20 cellular contexts compared by ENCODE assay signal in the genomic region with DNA sequence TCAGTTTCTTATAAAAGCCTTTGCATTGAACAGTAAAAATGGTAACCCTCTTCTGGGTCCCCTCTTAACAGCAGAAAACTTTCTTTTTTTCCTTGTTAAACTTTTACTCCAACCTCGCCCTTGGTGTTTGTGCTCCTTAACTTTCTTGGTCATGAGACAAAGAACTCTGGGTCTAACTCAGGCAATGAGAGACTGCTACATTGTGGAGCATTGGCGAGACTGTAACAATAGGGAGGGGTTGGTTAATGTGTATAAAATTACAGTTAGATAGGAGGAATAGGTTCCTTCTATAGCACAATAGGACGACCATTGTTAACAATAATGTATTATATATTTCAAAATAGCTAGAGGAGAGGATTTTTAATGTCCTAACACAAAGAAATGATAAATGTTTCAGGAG.
DNase-seq lines count a peak whose midpoint lies in the region; ATAC-seq, FAIRE-seq and TF ChIP-seq lines count a peak whose summit lies in the region.
"Had no signal": no experiment of that assay in that cellular context is flagged by ENCODE, and none has a peak within 500 bp of the region (broad histone marks: within the 10 kb centered on the region; RNA-seq: fewer than 3 reads in every experiment).

No MANE protein-coding gene starts in this region.

- peak overlapping the region; percentile 60 for H3K4me3 ChIP-seq in endodermal cell (ENCODE audit: low read length)
- H3K4me3 ChIP-seq in mucosa of descending colon, result no peak overlapping the region
- H3K4me3 ChIP-seq: BLaER1 treated with 17β-estradiol and CSF1 and Interleukin-3, amounts not matched to agents 10 nM and 100 nM; GM23338 had no signal

- no peak overlapping the region for H3K27ac ChIP-seq in endodermal cell (ENCODE audit: low read depth, low read length)
- H3K27ac ChIP-seq: BLaER1 treated with 17β-estradiol and CSF1 and Interleukin-3, amounts not matched to agents 10 nM and 100 nM had no signal

- H3K36me3 ChIP-seq in endodermal cell (ENCODE audit: control insufficient read depth, insufficient read depth, low read length) (no peaks in the 10 kb centered on the region), mucosa of descending colon (ENCODE audit: low read depth) (no peaks in the 10 kb centered on the region)
- H3K36me3 ChIP-seq: BLaER1 treated with 17β-estradiol and CSF1 and Interleukin-3, amounts not matched to agents 10 nM and 100 nM had no signal

- H3K27me3 ChIP-seq in endodermal cell (ENCODE audit: control insufficient read depth, insufficient read depth, low read length, poor library complexity, severe bottlenecking), result no peaks in the 10 kb centered on the region
- H3K27me3 ChIP-seq: BLaER1 treated with 17β-estradiol and CSF1 and Interleukin-3, amounts not matched to agents 10 nM and 100 nM had no signal

- WGBS in endodermal cell (ENCODE audit: insufficient coverage in 1 of 2, insufficient read length in 1 of 2), 2 experiments, result 95 to 100% methylated on average over 1 to 3 of the region's 3 CpGs

- CTCF ChIA-PET in activated naive CD4-positive, alpha-beta T cell treated with anti-CD3 and anti-CD28 coated beads, Interleukin-2, amount 10 ng/mL, durations not matched to agents 7 days and 5 days (lab: Charles Lee), result interaction anchor here (1.0 kb wide), 1 partner anchor 8 kb away, joined by 3 read pairs; no protein-coding TSS in a partner anchor

- H3K9me3 Mint-ChIP-seq in endodermal cell, result peaks cover 9% of the 10 kb centered on the region
- H3K9me3 Mint-ChIP-seq in progenitor cell of endocrine pancreas (ENCODE audit: low read depth), result peaks cover 9% of the 10 kb centered on the region
- no peaks in the 10 kb centered on the region for H3K9me3 Mint-ChIP-seq in activated naive CD4-positive, alpha-beta T cell treated with anti-CD3 and anti-CD28 coated beads, Interleukin-2, amount 10 ng/mL, durations not matched to agents 7 days and 5 days

- no peak overlapping the region for H3K9ac ChIP-seq in endodermal cell (ENCODE audit: extremely low read depth, low read length, poor library complexity, severe bottlenecking)
- H3K9ac ChIP-seq: BLaER1 treated with 17β-estradiol and CSF1 and Interleukin-3, amounts not matched to agents 10 nM and 100 nM had no signal

- TF ChIP-seq CTCF in endodermal cell (conservative IDR thresholded peaks at IDR 0.05) (no peak), mucosa of descending colon (IDR thresholded peaks at IDR 0.05) (no peak), progenitor cell of endocrine pancreas (IDR thresholded peaks at IDR 0.05; ENCODE audit: unreplicated experiment) (no peak)

- H3K36me3 Mint-ChIP-seq in endodermal cell (ENCODE audit: low read depth) (no peaks in the 10 kb centered on the region), progenitor cell of endocrine pancreas (ENCODE audit: insufficient read depth) (peaks cover 8% of the 10 kb centered on the region)
- H3K36me3 Mint-ChIP-seq in activated naive CD4-positive, alpha-beta T cell treated with anti-CD3 and anti-CD28 coated beads, Interleukin-2, amount 10 ng/mL, durations not matched to agents 7 days and 5 days, result no peaks in the 10 kb centered on the region
- H3K36me3 Mint-ChIP-seq: CD8-positive, alpha-beta T cell had no signal

- peak; percentile 28 for FAIRE-seq in GM19239 (lab: Jason Lieb, UNC)
- FAIRE-seq: GM12891, HTR-8/SVneo had no signal

- ATAC-seq in mucosa of descending colon (peak; percentile 62), GM21390 (IDR thresholded peaks at IDR 0.05; ENCODE audit: unreplicated experiment) (no peak), HG03135 (IDR thresholded peaks at IDR 0.05; ENCODE audit: unreplicated experiment) (no peak)
- ATAC-seq: CD8-positive, alpha-beta T cell; GM23338; HCT116 had no signal

- H3K9me3 ChIP-seq in endodermal cell (ENCODE audit: control insufficient read depth, low read length), result peaks cover 34% of the 10 kb centered on the region
- H3K9me3 ChIP-seq in mucosa of descending colon, result no peaks in the 10 kb centered on the region
- H3K9me3 ChIP-seq: BLaER1 treated with 17β-estradiol and CSF1 and Interleukin-3, amounts not matched to agents 10 nM and 100 nM had no signal

- peaks cover 6% of the 10 kb centered on the region for H3K4me1 ChIP-seq in endodermal cell (ENCODE audit: control insufficient read depth, insufficient read depth, low read length)
- no peaks in the 10 kb centered on the region for H3K4me1 ChIP-seq in mucosa of descending colon (ENCODE audit: low read depth)

- H3K27ac Mint-ChIP-seq in endodermal cell (no peak overlapping the region), progenitor cell of endocrine pancreas (peak overlapping the region; percentile 24)
- no peak overlapping the region for H3K27ac Mint-ChIP-seq in activated naive CD4-positive, alpha-beta T cell treated with anti-CD3 and anti-CD28 coated beads, Interleukin-2, amount 10 ng/mL, durations not matched to agents 7 days and 5 days
- H3K27ac Mint-ChIP-seq: B cell; CD8-positive, alpha-beta T cell; GM23338; HFFc6 had no signal

- intact Hi-C loops in mucosa of descending colon (cut with DNase I, micrococcal nuclease), result no loop called here

- H3K27me3 Mint-ChIP-seq in endodermal cell (ENCODE audit: insufficient read depth), result no peaks in the 10 kb centered on the region
- no peaks in the 10 kb centered on the region for H3K27me3 Mint-ChIP-seq in progenitor cell of endocrine pancreas
- no peaks in the 10 kb centered on the region for H3K27me3 Mint-ChIP-seq in activated naive CD4-positive, alpha-beta T cell treated with anti-CD3 and anti-CD28 coated beads, Interleukin-2, amount 10 ng/mL, durations not matched to agents 7 days and 5 days
- H3K27me3 Mint-ChIP-seq: B cell had no signal

- H3K4me3 Mint-ChIP-seq in endodermal cell, result no peak overlapping the region
- no peak overlapping the region for H3K4me3 Mint-ChIP-seq in progenitor cell of endocrine pancreas (ENCODE audit: low read depth)
- H3K4me3 Mint-ChIP-seq in activated naive CD4-positive, alpha-beta T cell treated with anti-CD3 and anti-CD28 coated beads, Interleukin-2, amount 10 ng/mL, durations not matched to agents 7 days and 5 days, result no peak overlapping the region
- H3K4me3 Mint-ChIP-seq: B cell; CD8-positive, alpha-beta T cell; GM23338; HFFc6 had no signal

- H3K4me1 Mint-ChIP-seq in endodermal cell (peaks cover 20% of the 10 kb centered on the region), progenitor cell of endocrine pancreas (ENCODE audit: low read depth) (peaks cover 2% of the 10 kb centered on the region)
- H3K4me1 Mint-ChIP-seq in activated naive CD4-positive, alpha-beta T cell treated with anti-CD3 and anti-CD28 coated beads, Interleukin-2, amount 10 ng/mL, durations not matched to agents 7 days and 5 days, result no peaks in the 10 kb centered on the region
- H3K4me1 Mint-ChIP-seq: B cell had no signal

- DNase-seq in GM19239 (ENCODE audit: insufficient read length, low spot score) (no peak), endodermal cell (no peak), mucosa of descending colon (peak in 1 of 3 donors; percentile 11), progenitor cell of endocrine pancreas (ENCODE audit: low spot score, unreplicated experiment) (no peak)
- no peak for DNase-seq in activated naive CD4-positive, alpha-beta T cell treated with anti-CD3 and anti-CD28 coated beads, Interleukin-2, amount 10 ng/mL, durations not matched to agents 7 days and 5 days
- DNase-seq: 8988T; Calu3; CD8-positive, alpha-beta T cell; DMS79 treated with DMSO at 0.1 percent for 48 hours; H7; HFFc6; IMR-90 had no signal
